1 cellular context compared by ENCODE assay signal in genomic region chr13:67574320-67575233, GRCh38.
TF ChIP-seq lines count a peak whose summit lies in the region.

No MANE protein-coding gene starts in this region.

TF ChIP-seq in GM23338, 12 proteins besides CTCF, POLR2A, EP300 and RAD21 (continued from another document):
- no peak for TF ChIP-seq ZNF462 (CRISPR knock-in tag; IDR thresholded peaks at IDR 0.05)
- no peak for TF ChIP-seq EZH2 (IDR thresholded peaks at IDR 0.05; ENCODE audit: low read depth, unreplicated experiment)
- TF ChIP-seq CREB1 (CRISPR knock-in tag; IDR thresholded peaks at IDR 0.05; ENCODE audit: low read depth), result no peak
- no peak for TF ChIP-seq NANOG (IDR thresholded peaks at IDR 0.05; ENCODE audit: borderline replicate concordance)
- TF ChIP-seq ETS1 (IDR thresholded peaks at IDR 0.05), result no peak
- no peak for TF ChIP-seq POLR2AphosphoS5 (IDR thresholded peaks at IDR 0.05; ENCODE audit: low read depth)
- no peak for TF ChIP-seq REST (IDR thresholded peaks at IDR 0.05; ENCODE audit: unreplicated experiment)
